Comparison of ENCODE assay signal across 9 cellular contexts in genomic region chr2:200156140-200156858, GRCh38.
DNase-seq lines count a peak whose midpoint lies in the region; ATAC-seq, FAIRE-seq and TF ChIP-seq lines count a peak whose summit lies in the region.
"Had no signal": no experiment of that assay in that cellular context is flagged by ENCODE, and none has a peak within 500 bp of the region (broad histone marks: within the 10 kb centered on the region; RNA-seq: fewer than 3 reads in every experiment).

No MANE protein-coding gene starts in this region.

- peak; percentile 71 for ATAC-seq in IMR-90 (ENCODE audit: low read depth)
- peak; percentile 63 for ATAC-seq in thoracic aorta (ENCODE audit: insufficient number of reproducible peaks, low FRiP score, low read depth)
- ATAC-seq in GM18502 (IDR thresholded peaks at IDR 0.05; ENCODE audit: poor library complexity, unreplicated experiment) = no peak
- ATAC-seq in HG03354 (IDR thresholded peaks at IDR 0.05; ENCODE audit: poor library complexity, severe bottlenecking, unreplicated experiment) = no peak
- ATAC-seq: activated CD8-positive, alpha-beta memory T cell treated with anti-CD3 and anti-CD28 coated beads, Interleukin-2, amount 10 ng/mL, durations not matched to agents 7 days and 5 days had no signal

- H2AFZ ChIP-seq in IMR-90 (replicated peaks; ENCODE audit: low read length, poor library complexity) = no peak overlapping the region
- peak overlapping the region; percentile 67 for H2AFZ ChIP-seq in keratinocyte (ENCODE audit: control insufficient read depth, low read length)

- peaks cover 10 to 12% (median 11%) of the 10 kb centered on the region in 5 experiments for H3K9me3 Mint-ChIP-seq in brain

- peak; percentile 79 for FAIRE-seq in keratinocyte (lab: Jason Lieb, UNC)
- no peak for FAIRE-seq in GM12891 (lab: Jason Lieb, UNC)

- H3K9me1 ChIP-seq in IMR-90 (ENCODE audit: insufficient read depth, low read length) (no peaks in the 10 kb centered on the region; the same call in 1 of the 2 replicates), keratinocyte (ENCODE audit: control insufficient read depth, extremely low read depth, insufficient read depth, low read length) (no peaks in the 10 kb centered on the region)

- H3K27ac ChIP-seq in IMR-90 (ENCODE audit: insufficient read depth, low read length) (no peak overlapping the region), keratinocyte (ENCODE audit: control insufficient read depth, insufficient read depth, low read length) (peak overlapping the region; percentile 10), thoracic aorta (no peak overlapping the region)

- CTCF ChIA-PET in IMR-90 (lab: Yijun Ruan, JAX) = interaction anchor here (1.0 kb wide), 1 partner anchor 19 kb away, joined by 3 read pairs; no protein-coding TSS in a partner anchor

- H4K20me1 ChIP-seq in IMR-90 (ENCODE audit: insufficient read depth, low read length) = no peaks in the 10 kb centered on the region
- H4K20me1 ChIP-seq in keratinocyte (ENCODE audit: control insufficient read depth, extremely low read depth, insufficient read depth, low read length) = no peaks in the 10 kb centered on the region

- H3K27me3 ChIP-seq in IMR-90 (ENCODE audit: control insufficient read depth, insufficient read depth, low read length) (no peaks in the 10 kb centered on the region), keratinocyte (ENCODE audit: control insufficient read depth, extremely low read depth, insufficient read depth, low read length) (no peaks in the 10 kb centered on the region), thoracic aorta (replicated peaks; ENCODE audit: insufficient read depth) (no peaks in the 10 kb centered on the region)

- no peak overlapping the region for H4K91ac ChIP-seq in IMR-90 (ENCODE audit: insufficient read depth, low read depth, low read length)

- TF ChIP-seq POLR2A in IMR-90 (IDR thresholded peaks at IDR 0.05; ENCODE audit: low read depth, low read length) = no peak
- TF ChIP-seq POLR2A in GM12891 (IDR thresholded peaks at IDR 0.05; ENCODE audit: low read depth, low read length) = no peak

- in situ Hi-C loops in IMR-90 (cut with MboI; ENCODE audit: low sequenced_read_pairs) = no loop called here

- H2BK120ac ChIP-seq in IMR-90 (ENCODE audit: low read depth, low read length) = no peak overlapping the region

- H4K8ac ChIP-seq in IMR-90 (ENCODE audit: low read depth in 2 of 2, low read length in 2 of 2) = peak overlapping the region in 1 of 2 experiments; percentile 43; a peak in 1 of 4 replicates

- peak; percentile 93 for DNase-seq in IMR-90
- no peak for DNase-seq in keratinocyte (ENCODE audit: low read depth, low spot score)
- no peak for DNase-seq in thoracic aorta (ENCODE audit: low spot score)
- DNase-seq in GM12891 (ENCODE audit: insufficient read length, low spot score) = no peak
- no peak for DNase-seq in stimulated activated CD4-positive, alpha-beta T cell treated with anti-CD3 and anti-CD28 coated beads, Interleukin-4, amount 100 ng/mL, for 24 hours
- DNase-seq: activated CD8-positive, alpha-beta memory T cell treated with anti-CD3 and anti-CD28 coated beads, Interleukin-2, amount 10 ng/mL, durations not matched to agents 7 days and 5 days had no signal

- H3K4me3 ChIP-seq in IMR-90 (ENCODE audit: insufficient read depth, low read depth, low read length) (peak overlapping the region; percentile 39; the same call in 1 of the 2 replicates), keratinocyte (ENCODE audit: control insufficient read depth in 2 of 3, extremely low read depth in 1 of 3, insufficient read depth in 2 of 3, low read depth in 1 of 3, low read length in 3 of 3) (peak overlapping the region in 2 of 3 experiments; percentile 52 to 64), thoracic aorta (peak overlapping the region; percentile 60)

- H3K79me2 ChIP-seq in keratinocyte (ENCODE audit: control insufficient read depth, insufficient read depth, low read length) = no peaks in the 10 kb centered on the region

- peaks cover 2% of the 10 kb centered on the region for H3K27me3 Mint-ChIP-seq in brain

- no peak overlapping the region for H4K5ac ChIP-seq in IMR-90 (ENCODE audit: low read depth, low read length)

- H2AK5ac ChIP-seq in IMR-90 (ENCODE audit: low read depth, low read length) = no peak overlapping the region

- no TSS peak for BruUV-seq in IMR-90 (replicated peaks; lab: Mats Ljungman, UMichigan)

- H2AK9ac ChIP-seq in IMR-90 (replicated peaks; ENCODE audit: low read depth, low read length, poor library complexity) = no peak overlapping the region

- WGBS in IMR-90 (ENCODE audit: extremely low coverage in 2 of 2, insufficient read length in 1 of 2), 2 experiments = no CpG with 5 or more reads among the region's 6 CpGs

- TF ChIP-seq RAD21 in IMR-90 (IDR thresholded peaks at IDR 0.05; ENCODE audit: low read length) = no peak

- H3K4me3 Mint-ChIP-seq in brain = peak overlapping the region in 3 of 5 experiments; percentile 1 to 52 (median 51)
- H3K4me3 Mint-ChIP-seq: activated CD8-positive, alpha-beta memory T cell treated with anti-CD3 and anti-CD28 coated beads, Interleukin-2, amount 10 ng/mL, durations not matched to agents 7 days and 5 days had no signal

- H2BK20ac ChIP-seq in IMR-90 (ENCODE audit: low read depth, low read length) = no peak overlapping the region

- H3K4me2 ChIP-seq in IMR-90 (ENCODE audit: low read depth, low read length) (peak overlapping the region; percentile 97), keratinocyte (ENCODE audit: control insufficient read depth, extremely low read depth, insufficient read depth, low read depth, low read length) (peak overlapping the region; percentile 79)

- H3K14ac ChIP-seq in IMR-90 (replicated peaks; ENCODE audit: low read depth, low read length) = no peak overlapping the region

- dilution Hi-C loops in IMR-90 (cut with HindIII; ENCODE audit: low sequenced_read_pairs, unreplicated experiment) (no loop called here), keratinocyte (cut with MboI; ENCODE audit: extremely low pct_ligation_motif_present, low sequenced_read_pairs) (no loop called here)

- H3K36me3 Mint-ChIP-seq in brain = peaks cover 9% of the 10 kb centered on the region
- H3K36me3 Mint-ChIP-seq: activated CD8-positive, alpha-beta memory T cell treated with anti-CD3 and anti-CD28 coated beads, Interleukin-2, amount 10 ng/mL, durations not matched to agents 7 days and 5 days had no signal

- intact Hi-C loops in IMR-90 (cut with micrococcal nuclease) = loop anchor here (5.0 to 10.0 kb wide), 2 partner anchors 151 to 171 kb away; partner anchors contain the start of gene SPATS2L

- H3K9me3 ChIP-seq in IMR-90 (ENCODE audit: control insufficient read depth, insufficient read depth, low read length) (peaks cover 5% of the 10 kb centered on the region; the same call in 1 of the 2 replicates), keratinocyte (ENCODE audit: control insufficient read depth, low read depth, low read length) (no peaks in the 10 kb centered on the region), thoracic aorta (no peaks in the 10 kb centered on the region)

- TF ChIP-seq CTCF in IMR-90 (conservative IDR thresholded peaks at IDR 0.05; ENCODE audit: low read depth, low read length) (no peak), brain (conservative IDR thresholded peaks at IDR 0.05) (no peak), keratinocyte (optimal IDR thresholded peaks at IDR 0.05 in 1 of 3, IDR thresholded peaks at IDR 0.05 in 1 of 3, conservative IDR thresholded peaks at IDR 0.05 in 1 of 3; ENCODE audit: extremely low read depth in 1 of 3, insufficient read depth in 2 of 3, low read length in 3 of 3) (no peak), thoracic aorta (IDR thresholded peaks at IDR 0.05) (no peak)

- H3K4me1 Mint-ChIP-seq in brain = peaks cover 46% of the 10 kb centered on the region
- H3K4me1 Mint-ChIP-seq: activated CD8-positive, alpha-beta memory T cell treated with anti-CD3 and anti-CD28 coated beads, Interleukin-2, amount 10 ng/mL, durations not matched to agents 7 days and 5 days had no signal

- H3K4ac ChIP-seq in IMR-90 (ENCODE audit: low read depth, low read length) = no peak overlapping the region

- no peak overlapping the region for H2BK15ac ChIP-seq in IMR-90 (ENCODE audit: low read depth, low read length)

- H3K9ac ChIP-seq in IMR-90 (ENCODE audit: low read depth, low read length) (no peak overlapping the region), keratinocyte (ENCODE audit: control insufficient read depth, extremely low read depth, insufficient read depth, low read length) (peak overlapping the region; percentile 43)

- peak overlapping the region; percentile 27; the same call in 1 of the 2 replicates for H3K18ac ChIP-seq in IMR-90 (ENCODE audit: low read depth, low read length)

- H3K4me1 ChIP-seq in IMR-90 (ENCODE audit: control insufficient read depth, insufficient read depth, low read length) = peaks cover 13% of the 10 kb centered on the region
- peaks cover 6% of the 10 kb centered on the region for H3K4me1 ChIP-seq in keratinocyte (ENCODE audit: control insufficient read depth, extremely low read depth, insufficient read depth, low read length)
- no peaks in the 10 kb centered on the region for H3K4me1 ChIP-seq in thoracic aorta (ENCODE audit: control insufficient read depth in 1 of 2, low read depth in 2 of 2)

- H2BK5ac ChIP-seq in IMR-90 (ENCODE audit: low read depth, low read length, poor library complexity, severe bottlenecking) = no peak overlapping the region

- H3K36me3 ChIP-seq in IMR-90 (ENCODE audit: control insufficient read depth, insufficient read depth, low read length) = no peaks in the 10 kb centered on the region
- H3K36me3 ChIP-seq in keratinocyte (ENCODE audit: control insufficient read depth in 2 of 2, extremely low read depth in 1 of 2, insufficient read depth in 2 of 2, low read length in 2 of 2) = no peaks in the 10 kb centered on the region
- H3K36me3 ChIP-seq in thoracic aorta = no peaks in the 10 kb centered on the region

- POLR2A ChIA-PET in IMR-90 (lab: Charles Lee; ENCODE audit: unreplicated experiment) = interaction anchor here (0.6 kb wide), 1 partner anchor 86 kb away, joined by 4 read pairs; no protein-coding TSS in a partner anchor

- H3K56ac ChIP-seq in IMR-90 (ENCODE audit: extremely low read depth, insufficient read depth, low read length) = no peak overlapping the region

- H3K27ac Mint-ChIP-seq in brain = peak overlapping the region in 3 of 5 experiments; percentile 66 to 81 (median 72)
- H3K27ac Mint-ChIP-seq: activated CD8-positive, alpha-beta memory T cell treated with anti-CD3 and anti-CD28 coated beads, Interleukin-2, amount 10 ng/mL, durations not matched to agents 7 days and 5 days had no signal

- H3K23ac ChIP-seq in IMR-90 (ENCODE audit: low read depth, low read length) = no peak overlapping the region

- no peaks in the 10 kb centered on the region for H3K79me1 ChIP-seq in IMR-90 (ENCODE audit: low read depth in 1 of 2, low read length in 2 of 2)

TF ChIP-seq in IMR-90, 13 proteins besides CTCF, POLR2A, EP300 and RAD21 (continues in another document):
- TF ChIP-seq NFE2L2 (IDR thresholded peaks at IDR 0.05; ENCODE audit: low read depth, low read length) (peak; percentile 13; the same call in 1 of the 2 replicates), FOS (IDR thresholded peaks at IDR 0.05; ENCODE audit: low read depth, low read length) (peak; percentile 78; the same call in 1 of the 2 replicates)

TF ChIP-seq in GM12891, 5 proteins besides CTCF, POLR2A, EP300 and RAD21 (continues in another document):
- TF ChIP-seq POLR2AphosphoS5 (IDR thresholded peaks at IDR 0.05; ENCODE audit: low read depth, low read length) = no peak
- TF ChIP-seq SPI1 (IDR thresholded peaks at IDR 0.05; ENCODE audit: low read depth, low read length) = no peak
- no peak for TF ChIP-seq TAF1 (IDR thresholded peaks at IDR 0.05; ENCODE audit: low read depth, low read length)

Comparison
In these comparisons a context has a peak if more than half of its experiments do, and no peak if none do; other contexts are left out.
1. ATAC-seq: peak in IMR-90 (single experiment) and thoracic aorta (single experiment); none in GM18502 (single experiment) and HG03354 (single experiment).
2. Peak in every context shown above with its lines, with median percentiles within 50 percentile points of each other: H3K4me3 ChIP-seq.